In the genomic region with DNA sequence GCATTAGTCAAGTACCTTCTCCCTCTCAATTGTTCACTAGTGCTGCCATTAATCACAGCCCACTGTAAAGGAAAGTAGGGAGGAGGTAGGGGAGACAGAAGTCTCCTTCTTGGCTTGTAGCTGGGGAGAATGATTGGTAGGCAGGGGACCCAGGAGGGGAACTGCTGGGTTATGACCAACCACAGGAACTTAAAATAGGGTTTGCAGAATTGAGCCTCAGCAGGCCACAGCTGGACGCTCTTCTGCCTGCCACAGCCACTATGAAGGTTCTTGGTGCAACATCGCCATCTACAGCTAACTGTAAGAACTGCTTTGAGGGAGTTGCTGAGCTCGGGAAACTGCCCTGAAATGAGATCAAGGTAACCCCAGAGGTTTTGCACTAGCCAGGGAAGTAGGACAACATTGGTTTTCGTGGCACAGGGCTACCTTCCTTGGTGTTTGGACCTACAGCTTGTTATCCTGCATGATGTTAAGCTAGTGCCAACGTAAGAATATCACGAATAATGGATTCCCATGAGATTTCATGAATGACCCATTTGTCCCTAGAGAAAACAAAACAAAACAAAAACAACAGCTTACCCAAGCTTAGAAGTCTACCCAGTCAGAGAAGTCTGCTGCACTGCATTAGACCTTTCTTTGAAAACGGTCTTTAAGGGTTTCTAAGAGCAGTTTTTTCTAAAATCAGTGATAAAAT, we compare ENCODE assay signal across 1 cellular context.
TF ChIP-seq lines count a peak whose summit lies in the region.

No MANE protein-coding gene starts in this region.

TF ChIP-seq in H1, 55 proteins besides CTCF, POLR2A, EP300 and RAD21 (continued from another document):
- TF ChIP-seq RXRA (IDR thresholded peaks at IDR 0.05; ENCODE audit: insufficient read depth, low read depth, low read length) (no peak), TBP (IDR thresholded peaks at IDR 0.05; ENCODE audit: low read depth, low read length) (no peak), HDAC2 (IDR thresholded peaks at IDR 0.05; ENCODE audit: borderline replicate concordance in 1 of 2, low read depth in 2 of 2, low read length in 2 of 2) (no peak), NANOG (IDR thresholded peaks at IDR 0.05; ENCODE audit: insufficient read depth, low read depth, low read length, poor library complexity, severe bottlenecking) (no peak), KDM5A (IDR thresholded peaks at IDR 0.05; ENCODE audit: low read length) (no peak), TCF12 (IDR thresholded peaks at IDR 0.05; ENCODE audit: low read depth, low read length) (no peak), CHD2 (IDR thresholded peaks at IDR 0.05; ENCODE audit: low read length) (no peak), TAF1 (IDR thresholded peaks at IDR 0.05; ENCODE audit: low read depth, low read length) (no peak), SP1 (IDR thresholded peaks at IDR 0.05; ENCODE audit: low read depth, low read length) (no peak), GTF2F1 (IDR thresholded peaks at IDR 0.05; ENCODE audit: borderline replicate concordance, low read depth, low read length) (no peak), RBBP5 (IDR thresholded peaks at IDR 0.05; ENCODE audit: borderline replicate concordance, low read depth, low read length) (no peak), CHD1 (IDR thresholded peaks at IDR 0.05; ENCODE audit: low read depth, low read length) (no peak), BACH1 (IDR thresholded peaks at IDR 0.05; ENCODE audit: low read length) (no peak), EGR1 (IDR thresholded peaks at IDR 0.05; ENCODE audit: borderline replicate concordance, low read depth, low read length) (no peak), KDM4A (IDR thresholded peaks at IDR 0.05; ENCODE audit: low read depth, low read length, severe bottlenecking) (no peak), SRF (IDR thresholded peaks at IDR 0.05; ENCODE audit: low read depth, low read length) (no peak), FOSL1 (IDR thresholded peaks at IDR 0.05; ENCODE audit: insufficient read depth, low read depth, low read length) (no peak)
